In the genomic region with DNA sequence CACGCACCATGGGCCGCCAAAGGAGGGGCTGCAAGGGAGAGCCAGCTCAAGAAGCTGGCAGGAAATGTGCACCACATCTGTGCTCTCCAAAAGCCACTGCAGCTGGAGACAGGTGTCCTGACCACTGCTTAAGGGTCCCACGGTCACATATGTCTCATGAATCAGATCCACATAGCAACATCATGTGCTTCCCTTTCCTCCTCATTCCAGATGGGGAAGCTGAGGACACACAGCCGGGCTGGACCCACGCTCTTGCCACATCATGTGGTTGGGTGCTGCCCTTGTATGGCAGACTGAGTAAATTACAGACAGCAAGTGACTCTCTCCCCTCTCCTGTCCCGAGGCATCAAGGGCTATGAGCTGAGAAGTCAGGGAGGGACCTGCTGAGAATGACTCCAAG, we compare ENCODE assay signal across 15 cellular contexts. TPM values are rescaled to one million over a fixed set of nuclear protein-coding genes. Genes with fewer than 3 reads are reported as not detected.
DNase-seq lines count a peak whose midpoint lies in the region; ATAC-seq, FAIRE-seq and TF ChIP-seq lines count a peak whose summit lies in the region.
"Had no signal": no experiment of that assay in that cellular context is flagged by ENCODE, and none has a peak within 500 bp of the region (broad histone marks: within the 10 kb centered on the region; RNA-seq: fewer than 3 reads in every experiment).

No MANE protein-coding gene starts in this region.

- H3K9me3 ChIP-seq in psoas muscle (no peaks in the 10 kb centered on the region), kidney (ENCODE audit: control insufficient read depth in 1 of 2, low read length in 2 of 2) (no peaks in the 10 kb centered on the region), MG63 (no peaks in the 10 kb centered on the region)

- H3K27me3 ChIP-seq in psoas muscle (ENCODE audit: insufficient read depth in 3 of 3, low read length in 2 of 3) (no peaks in the 10 kb centered on the region), MG63 (no peaks in the 10 kb centered on the region)
- H3K27me3 ChIP-seq: foreskin keratinocyte had no signal

- no peaks in the 10 kb centered on the region for H3K36me3 ChIP-seq in psoas muscle (ENCODE audit: insufficient read depth in 1 of 2, low read depth in 1 of 2)
- H3K36me3 ChIP-seq in kidney (ENCODE audit: control insufficient read depth in 1 of 2, insufficient read depth in 2 of 2, low read length in 2 of 2), result no peaks in the 10 kb centered on the region
- H3K36me3 ChIP-seq in MG63, result no peaks in the 10 kb centered on the region

- TF ChIP-seq CTCF in psoas muscle (IDR thresholded peaks at IDR 0.05) (peak; percentile 22), kidney (IDR thresholded peaks at IDR 0.05; ENCODE audit: borderline replicate concordance, extremely low read depth, insufficient read depth) (no peak)

- H3K4me3 ChIP-seq in psoas muscle (no peak overlapping the region), kidney (ENCODE audit: low read length in 2 of 2) (no peak overlapping the region), MG63 (no peak overlapping the region)

- DNase-seq in NCI-H82 (lab: John Stamatoyannopoulos, UW) (peak; percentile 5), NCI-H82 treated with DMSO at 0.1 percent for 48 hours (lab: John Stamatoyannopoulos, UW; ENCODE audit: unreplicated experiment) (no peak), MV-4-11 (lab: John Stamatoyannopoulos, UW) (peak; percentile 67), SHP77 treated with DMSO at 0.1 percent for 48 hours (lab: John Stamatoyannopoulos, UW) (peak; percentile 92), psoas muscle (peak in 1 of 2 donors; percentile 68), kidney (no peak), MG63 (no peak)
- DNase-seq in stimulated activated naive CD4-positive, alpha-beta T cell (lab: John Stamatoyannopoulos, UW), result no peak
- DNase-seq: activated CD4-positive, alpha-beta T cell treated with anti-CD3 and anti-CD28 coated beads, Interleukin-2, amount 50 U/mL, for 48 hours; activated gamma-delta T cell; foreskin keratinocyte; OCI-M1; T1000; trophoblast cell had no signal

- intact Hi-C loops in psoas muscle (cut with DNase I), result loop anchor here (2.0 to 10.0 kb wide), 6 partner anchors 22 to 1692 kb away; no protein-coding TSS in a partner anchor
- intact Hi-C loops in kidney (cut with DNase I), result no loop called here

- H3K4me1 ChIP-seq in psoas muscle (peaks cover 6% of the 10 kb centered on the region), kidney (ENCODE audit: control insufficient read depth in 1 of 2, insufficient read depth in 1 of 2, low read depth in 1 of 2, low read length in 2 of 2) (no peaks in the 10 kb centered on the region)
- H3K4me1 ChIP-seq: foreskin keratinocyte had no signal

- no peak for FAIRE-seq in kidney (lab: Jason Lieb, UNC)
- FAIRE-seq: D721Med had no signal

- H3K27ac ChIP-seq in psoas muscle (peak overlapping the region; percentile 48), kidney (ENCODE audit: low read depth in 2 of 2, low read length in 2 of 2) (no peak overlapping the region)
- H3K27ac ChIP-seq: foreskin keratinocyte had no signal

- peak; percentile 87 to 89 (median 88) for ATAC-seq in psoas muscle
- ATAC-seq: foreskin keratinocyte had no signal

- H3K9ac ChIP-seq in kidney (ENCODE audit: low read length in 2 of 2), result no peak overlapping the region

- WGBS in psoas muscle, 3 donors, result 20 to 39% (median 25%) methylated on average over 6 of the region's 6 CpGs

RNA-seq across cellular contexts. Expression of a gene that starts 58.3 kb away (rescaled TPM):
- total RNA-seq in psoas muscle (10 to 100 TPM; 30.6 to 53.9 (median 50.6) TPM), kidney (48.9 TPM)
- polyA plus RNA-seq in psoas muscle (10 to 100 TPM; 36.4 to 80.9 (median 56.2) TPM), kidney (ENCODE audit: insufficient read depth, low read depth, low replicate concordance) (16.9 TPM)
- total RNA-seq in MG63 (2014; rRNA removed; shearing (Covaris generic); ENCODE audit: low replicate concordance), result 74.4 and 90.4 TPM in 2 replicates

RNA-seq across cellular contexts. Expression of a gene that starts 58.7 kb away (rescaled TPM):
- total RNA-seq in psoas muscle (1 to 10 TPM; 1.1 to 2.4 (median 1.5) TPM), kidney (13.1 TPM)
- polyA plus RNA-seq in psoas muscle (1 to 10 TPM; 1.4 to 2.4 (median 2.1) TPM), kidney (ENCODE audit: insufficient read depth, low read depth, low replicate concordance) (6.5 TPM)
- 12.1 and 32.2 TPM in 2 replicates for total RNA-seq in MG63 (2014; rRNA removed; shearing (Covaris generic); ENCODE audit: low replicate concordance)

Comparison
In these comparisons a context has a peak if more than half of its experiments do, and no peak if none do; other contexts are left out.
1. DNase-seq: peak in NCI-H82 (single experiment), MV-4-11 (single experiment) and SHP77 treated with DMSO at 0.1 percent for 48 hours (single experiment); none in NCI-H82 treated with DMSO at 0.1 percent for 48 hours (single experiment), kidney (single experiment), MG63 (single experiment) and stimulated activated naive CD4-positive, alpha-beta T cell (0 of 6).